Comparison of ENCODE assay signal across 29 cellular contexts in the genomic region with DNA sequence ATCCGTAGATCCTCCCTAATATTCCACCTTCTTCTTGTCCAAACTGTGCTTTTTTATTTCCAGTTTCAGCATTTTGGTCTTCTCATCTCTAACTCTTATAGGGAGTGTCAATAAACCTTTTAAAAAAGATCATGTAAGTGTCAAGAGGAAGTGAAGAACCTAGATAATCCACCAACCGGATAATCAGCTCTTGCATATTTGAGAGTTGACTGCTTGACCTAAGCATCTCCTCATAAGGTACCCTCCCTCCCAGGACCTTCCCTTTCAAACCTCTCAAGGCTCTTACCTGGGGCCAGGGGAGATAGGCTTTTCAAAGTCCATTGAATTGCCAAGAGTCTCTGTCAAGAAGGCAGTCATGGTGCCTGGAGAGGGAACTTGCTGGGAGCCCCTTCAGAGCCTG. TPM values are rescaled to one million over a fixed set of nuclear protein-coding genes. Genes with fewer than 3 reads are reported as not detected.
DNase-seq lines count a peak whose midpoint lies in the region; ATAC-seq, FAIRE-seq and TF ChIP-seq lines count a peak whose summit lies in the region.
"Had no signal": no experiment of that assay in that cellular context is flagged by ENCODE, and none has a peak within 500 bp of the region (broad histone marks: within the 10 kb centered on the region; RNA-seq: fewer than 3 reads in every experiment).

No MANE protein-coding gene starts in this region.

- peak overlapping the region in 1 of 7 experiments; percentile 0 for H3K4me3 ChIP-seq in skin epidermis
- H3K4me3 ChIP-seq in osteoblast (ENCODE audit: insufficient read depth, low read length), result no peak overlapping the region
- H3K4me3 ChIP-seq: BLaER1 treated with 17β-estradiol and CSF1 and Interleukin-3, amounts not matched to agents 10 nM and 100 nM; neural progenitor cell; psoas muscle; uterus had no signal

- DNase-seq in foreskin keratinocyte (no peak), GM12892 (ENCODE audit: insufficient read length) (no peak), osteoblast (ENCODE audit: insufficient read length, low spot score, missing footprints) (no peak), retina (no peak)
- DNase-seq: activated CD4-positive, alpha-beta T cell treated with anti-CD3 and anti-CD28 coated beads, Interleukin-2, amount 50 U/mL, for 48 hours; activated CD8-positive, alpha-beta memory T cell treated with anti-CD3 and anti-CD28 coated beads, Interleukin-2, amount 50 U/mL, for 48 hours; anterior cingulate cortex; caudate nucleus; foreskin melanocyte; HFFc6; hypothalamus; IMR-90; left ventricle myocardium superior; OCI-M1; psoas muscle; Right ventricle myocardium superior; substantia nigra; uterus had no signal

- H3K9me3 ChIP-seq in osteoblast (ENCODE audit: low read depth, low read length), result no peaks in the 10 kb centered on the region
- H3K9me3 ChIP-seq: BLaER1 treated with 17β-estradiol and CSF1 and Interleukin-3, amounts not matched to agents 10 nM and 100 nM; psoas muscle; uterus had no signal

- H3K36me3 ChIP-seq in osteoblast (ENCODE audit: insufficient read depth, low read length), result no peaks in the 10 kb centered on the region
- H3K36me3 ChIP-seq: BLaER1 treated with 17β-estradiol and CSF1 and Interleukin-3, amounts not matched to agents 10 nM and 100 nM; neural progenitor cell; uterus had no signal

- TF ChIP-seq POLR2A in GM12892 (IDR thresholded peaks at IDR 0.05; ENCODE audit: low read depth, low read length), result no peak

- FAIRE-seq in GM12892 (lab: Jason Lieb, UNC), result no peak
- FAIRE-seq: endothelial cell of umbilical vein had no signal

- peaks cover 5% of the 10 kb centered on the region for H3K4me1 ChIP-seq in foreskin keratinocyte
- H3K4me1 ChIP-seq in osteoblast (ENCODE audit: insufficient read depth, low read length), result peaks cover 6% of the 10 kb centered on the region
- H3K4me1 ChIP-seq: neural progenitor cell, psoas muscle, uterus had no signal

- H2AFZ ChIP-seq in osteoblast (ENCODE audit: low read length), result no peak overlapping the region
- H2AFZ ChIP-seq: neural progenitor cell had no signal

- no peaks in the 10 kb centered on the region for H3K27me3 ChIP-seq in foreskin keratinocyte
- H3K27me3 ChIP-seq in osteoblast (ENCODE audit: insufficient read depth, low read length), result no peaks in the 10 kb centered on the region
- H3K27me3 ChIP-seq: BLaER1 treated with 17β-estradiol and CSF1 and Interleukin-3, amounts not matched to agents 10 nM and 100 nM; neural progenitor cell; uterus had no signal

- H3K4me2 ChIP-seq in osteoblast (ENCODE audit: insufficient read depth, low read length), result no peak overlapping the region
- H3K4me2 ChIP-seq: neural progenitor cell had no signal

- TF ChIP-seq CTCF in C4-2B (conservative IDR thresholded peaks at IDR 0.05), result no peak
- TF ChIP-seq CTCF in VCaP (conservative IDR thresholded peaks at IDR 0.05), result no peak
- no peak for TF ChIP-seq CTCF in foreskin keratinocyte (conservative IDR thresholded peaks at IDR 0.05)
- no peak for TF ChIP-seq CTCF in osteoblast (IDR thresholded peaks at IDR 0.05; ENCODE audit: extremely low read depth, low read depth, low read length)

- ATAC-seq in foreskin keratinocyte (no peak), HG02571 (IDR thresholded peaks at IDR 0.05; ENCODE audit: unreplicated experiment) (no peak)
- ATAC-seq: activated naive CD4-positive, alpha-beta T cell treated with anti-CD3 and anti-CD28 coated beads, Interleukin-2, amount 50 U/mL, for 72 hours; activated T-helper 17 cell treated with anti-CD3 and anti-CD28 coated beads, Interleukin-2, amount 50 U/mL, for 72 hours; left ventricle myocardium superior; psoas muscle; WTC11 had no signal

- no peaks in the 10 kb centered on the region for H3K79me2 ChIP-seq in osteoblast (ENCODE audit: insufficient read depth, low read length)

- no peaks in the 10 kb centered on the region for H4K20me1 ChIP-seq in osteoblast (ENCODE audit: insufficient read depth, low read length)
- H4K20me1 ChIP-seq: BLaER1 treated with 17β-estradiol and CSF1 and Interleukin-3, amounts not matched to agents 10 nM and 100 nM had no signal

- peak overlapping the region; percentile 100; the same call in 1 of the 2 replicates for H3K27ac ChIP-seq in C4-2B
- H3K27ac ChIP-seq in VCaP, result peak overlapping the region; percentile 100
- peak overlapping the region; percentile 30 for H3K27ac ChIP-seq in foreskin keratinocyte
- peak overlapping the region in 15 of 21 experiments; percentile 37 to 86 (median 60) for H3K27ac ChIP-seq in skin epidermis
- no peak overlapping the region for H3K27ac ChIP-seq in osteoblast (ENCODE audit: low read depth, low read length)
- H3K27ac ChIP-seq: BLaER1 treated with 17β-estradiol and CSF1 and Interleukin-3, amounts not matched to agents 10 nM and 100 nM; neural progenitor cell; psoas muscle; uterus had no signal

RNA-seq across cellular contexts. Expression of gene EHF, which starts 0.7 kb away (rescaled TPM):
- total RNA-seq in foreskin keratinocyte (97.2 and 109 TPM in 2 replicates), osteoblast (not detected in 2 replicates)
- 9.0 and 11.2 TPM in 2 replicates for polyA plus RNA-seq in foreskin keratinocyte
- not detected for polyA plus RNA-seq in GM12892 (2012; ENCODE audit: missing spikeins)
- total RNA-seq: activated naive CD4-positive, alpha-beta T cell treated with anti-CD3 and anti-CD28 coated beads, Interleukin-2, amount 50 U/mL, for 72 hours; dermis microvascular lymphatic vessel endothelial cell; endothelial cell of umbilical vein had no signal
- polyA plus RNA-seq: endothelial cell of umbilical vein, IMR-90 had no signal

Comparison
In these comparisons a context has a peak if more than half of its experiments do, and no peak if none do; other contexts are left out.
1. RNA of gene EHF, which starts 0.7 kb away (total RNA-seq): 97.2 to 109 TPM in foreskin keratinocyte; not detected in osteoblast; every median in the first group is over 10 times any median in the second.